ENCODE assay signal across 8 cellular contexts in genomic region chr2:71129114-71129890, GRCh38. TPM values are rescaled to one million over a fixed set of nuclear protein-coding genes. Genes with fewer than 3 reads are reported as not detected.
DNase-seq lines count a peak whose midpoint lies in the region; ATAC-seq, FAIRE-seq and TF ChIP-seq lines count a peak whose summit lies in the region.

No MANE protein-coding gene starts in this region.

- H3K27ac ChIP-seq in esophagus muscularis mucosa (replicated peaks in 1 of 4) (peak overlapping the region; percentile 89 to 95 (median 90)), rectal smooth muscle tissue (ENCODE audit: low read depth, low read length) (peak overlapping the region; percentile 93)

- TF ChIP-seq POLR2A in GM12892 (IDR thresholded peaks at IDR 0.05; ENCODE audit: low read depth, low read length) (no peak), NB4 (IDR thresholded peaks at IDR 0.05; ENCODE audit: extremely low read depth, insufficient read length) (no peak), esophagus muscularis mucosa (IDR thresholded peaks at IDR 0.05; ENCODE audit: low read depth) (no peak)

- H3K36me3 ChIP-seq in esophagus muscularis mucosa (peaks cover 0 to 14% (median 7%) of the 10 kb centered on the region in 4 donors), rectal smooth muscle tissue (ENCODE audit: control insufficient read depth, insufficient read depth, low read length) (no peaks in the 10 kb centered on the region)

- H3K4me3 ChIP-seq in NB4 (ENCODE audit: low read depth, low read length): peak overlapping the region; percentile 81
- H3K4me3 ChIP-seq in esophagus muscularis mucosa: peak overlapping the region; percentile 61 to 98 (median 86)
- peak overlapping the region; percentile 88 for H3K4me3 ChIP-seq in rectal smooth muscle tissue (ENCODE audit: low read length)

- TF ChIP-seq CTCF in NB4 (IDR thresholded peaks at IDR 0.05; ENCODE audit: low read depth, low read length) (no peak), esophagus muscularis mucosa (IDR thresholded peaks at IDR 0.05) (no peak)

- no peak for ATAC-seq in GM18498 (IDR thresholded peaks at IDR 0.05; ENCODE audit: unreplicated experiment)

- H3K27me3 ChIP-seq in esophagus muscularis mucosa: no peaks in the 10 kb centered on the region
- H3K27me3 ChIP-seq in rectal smooth muscle tissue (ENCODE audit: control insufficient read depth, insufficient read depth, low read length): no peaks in the 10 kb centered on the region

- DNase-seq in GM12892 (ENCODE audit: insufficient read length): no peak
- peak; percentile 13 for DNase-seq in NB4 (ENCODE audit: low read depth)
- no peak for DNase-seq in esophagus muscularis mucosa (ENCODE audit: extremely low spot score)
- no peak for DNase-seq in amniotic stem cell (lab: John Stamatoyannopoulos, UW)
- DNase-seq in frontal cortex (ENCODE audit: low spot score in 2 of 2): no peak
- no peak for DNase-seq in NCI-H187 (lab: John Stamatoyannopoulos, UW)

- peak overlapping the region; percentile 74 for H3K9ac ChIP-seq in rectal smooth muscle tissue (ENCODE audit: low read length)

- intact Hi-C loops in esophagus muscularis mucosa (cut with DNase I): no loop called here

- WGBS in esophagus muscularis mucosa: under 1% methylated on average over 17 of the region's 17 CpGs

- H3K4me1 ChIP-seq in esophagus muscularis mucosa (peaks cover 26 to 57% (median 41%) of the 10 kb centered on the region in 4 donors), rectal smooth muscle tissue (ENCODE audit: control insufficient read depth, insufficient read depth, low read length) (peaks cover 6% of the 10 kb centered on the region)

- FAIRE-seq in GM12892 (lab: Jason Lieb, UNC): peak; percentile 38
- no peak for FAIRE-seq in frontal cortex (lab: Jason Lieb, UNC)

- no peak for TF ChIP-seq EP300 in esophagus muscularis mucosa (IDR thresholded peaks at IDR 0.05)

- no peaks in the 10 kb centered on the region for H3K9me3 ChIP-seq in esophagus muscularis mucosa

RNA-seq across cellular contexts. Expression of gene MCEE, which starts 0.7 kb away (rescaled TPM):
- polyA plus RNA-seq in GM12892 (2012; ENCODE audit: missing spikeins): 21.5 TPM
- total RNA-seq in esophagus muscularis mucosa (10 to 100 TPM in 3 of 4 donors, 1 to 10 TPM in 1; 9.0 to 23.3 (median 12.4) TPM), frontal cortex (8.6 TPM)

RNA-seq across cellular contexts. Expression of gene MPHOSPH10, which starts 1.1 kb away (rescaled TPM):
- polyA plus RNA-seq in GM12892 (2012; ENCODE audit: missing spikeins): 28.6 TPM
- total RNA-seq in esophagus muscularis mucosa: 10 to 100 TPM; 14.4 to 24.5 (median 17.9) TPM
- total RNA-seq in frontal cortex: 33.8 TPM
